21 cellular contexts compared by ENCODE assay signal in genomic region chr11:14687943-14688627, GRCh38. TPM values are rescaled to one million over a fixed set of nuclear protein-coding genes. Genes with fewer than 3 reads are reported as not detected.
DNase-seq lines count a peak whose midpoint lies in the region; ATAC-seq and TF ChIP-seq lines count a peak whose summit lies in the region.
"Had no signal": no experiment of that assay in that cellular context is flagged by ENCODE, and none has a peak within 500 bp of the region (broad histone marks: within the 10 kb centered on the region; RNA-seq: fewer than 3 reads in every experiment).

No MANE protein-coding gene starts in this region.

- H3K27me3 Mint-ChIP-seq in activated CD4-positive, alpha-beta T cell treated with anti-CD3 and anti-CD28 coated beads for 36 hours: no peaks in the 10 kb centered on the region
- no peaks in the 10 kb centered on the region for H3K27me3 Mint-ChIP-seq in activated CD4-positive, alpha-beta T cell treated with anti-CD3 and anti-CD28 coated beads, Interleukin-2, amount 10 ng/mL, durations not matched to agents 7 days and 5 days
- H3K27me3 Mint-ChIP-seq: dendritic cell treated with granulocyte-macrophage colony-stimulating factor and Interleukin-4, amounts not matched to agents 40 ng/mL and 50 ng/mL, for 4 days had no signal

- intact Hi-C loops in activated CD4-positive, alpha-beta T cell treated with anti-CD3 and anti-CD28 coated beads for 36 hours (cut with DNase I, micrococcal nuclease): no loop called here
- intact Hi-C loops in left lung (cut with DNase I): no loop called here

- H3K4me2 ChIP-seq in OCI-LY1 (ENCODE audit: low read length): no peak overlapping the region

- H3K36me3 Mint-ChIP-seq in activated CD4-positive, alpha-beta T cell treated with anti-CD3 and anti-CD28 coated beads for 36 hours (ENCODE audit: low read depth): peaks cover 31% of the 10 kb centered on the region
- peaks cover 65% of the 10 kb centered on the region for H3K36me3 Mint-ChIP-seq in activated CD4-positive, alpha-beta T cell treated with anti-CD3 and anti-CD28 coated beads, Interleukin-2, amount 10 ng/mL, durations not matched to agents 7 days and 5 days (ENCODE audit: low read depth)

- H3K9me3 Mint-ChIP-seq in activated CD4-positive, alpha-beta T cell treated with anti-CD3 and anti-CD28 coated beads for 36 hours (ENCODE audit: low read depth): peaks cover 17% of the 10 kb centered on the region
- peaks cover 25% of the 10 kb centered on the region for H3K9me3 Mint-ChIP-seq in activated CD4-positive, alpha-beta T cell treated with anti-CD3 and anti-CD28 coated beads, Interleukin-2, amount 10 ng/mL, durations not matched to agents 7 days and 5 days

- no peaks in the 10 kb centered on the region for H3K79me2 ChIP-seq in OCI-LY1 (ENCODE audit: insufficient read depth, low read length)

- H3K4me1 Mint-ChIP-seq in activated CD4-positive, alpha-beta T cell treated with anti-CD3 and anti-CD28 coated beads for 36 hours: peaks cover 36% of the 10 kb centered on the region
- H3K4me1 Mint-ChIP-seq in activated CD4-positive, alpha-beta T cell treated with anti-CD3 and anti-CD28 coated beads, Interleukin-2, amount 10 ng/mL, durations not matched to agents 7 days and 5 days: peaks cover 26% of the 10 kb centered on the region

- CTCF ChIA-PET in activated CD4-positive, alpha-beta T cell treated with anti-CD3 and anti-CD28 coated beads for 36 hours (lab: Charles Lee): interaction anchor here (0.9 to 2.1 kb wide), 2 partner anchors 11 to 24 kb away, joined by 3 to 9 read pairs; no protein-coding TSS in a partner anchor
- CTCF ChIA-PET in activated CD4-positive, alpha-beta T cell treated with anti-CD3 and anti-CD28 coated beads, Interleukin-2, amount 10 ng/mL, durations not matched to agents 7 days and 5 days (lab: Charles Lee): interaction anchor here (0.7 kb wide), 1 partner anchor 19 kb away, joined by 3 read pairs; no protein-coding TSS in a partner anchor

- no peaks in the 10 kb centered on the region for H3K36me3 ChIP-seq in OCI-LY1 (ENCODE audit: insufficient read depth, low read length)
- H3K36me3 ChIP-seq in left lung: no peaks in the 10 kb centered on the region
- no peaks in the 10 kb centered on the region for H3K36me3 ChIP-seq in MG63
- H3K36me3 ChIP-seq: brain microvascular endothelial cell, heart right ventricle had no signal

- H3F3A ChIP-seq in OCI-LY1 (ENCODE audit: insufficient read depth, low read length): no peaks in the 10 kb centered on the region

- peak overlapping the region; percentile 8 for H3K27ac Mint-ChIP-seq in activated CD4-positive, alpha-beta T cell treated with anti-CD3 and anti-CD28 coated beads for 36 hours
- H3K27ac Mint-ChIP-seq in activated CD4-positive, alpha-beta T cell treated with anti-CD3 and anti-CD28 coated beads, Interleukin-2, amount 10 ng/mL, durations not matched to agents 7 days and 5 days: no peak overlapping the region
- H3K27ac Mint-ChIP-seq: activated naive CD4-positive, alpha-beta T cell treated with anti-CD3 and anti-CD28 coated beads for 36 hours; dendritic cell treated with granulocyte-macrophage colony-stimulating factor and Interleukin-4, amounts not matched to agents 40 ng/mL and 50 ng/mL, for 4 days had no signal

- H3K4me3 ChIP-seq in OCI-LY1 (ENCODE audit: low read depth, low read length, poor library complexity, severe bottlenecking) (no peak overlapping the region), left lung (no peak overlapping the region), MG63 (no peak overlapping the region)

- peaks cover 7% of the 10 kb centered on the region; the same call in 1 of the 2 replicates for H3K9me3 ChIP-seq in OCI-LY1 (ENCODE audit: low read length)
- H3K9me3 ChIP-seq in left lung: no peaks in the 10 kb centered on the region
- H3K9me3 ChIP-seq in MG63: no peaks in the 10 kb centered on the region

- H3K27ac ChIP-seq in OCI-LY1 (ENCODE audit: low read depth, low read length, poor library complexity, severe bottlenecking): no peak overlapping the region
- no peak overlapping the region for H3K27ac ChIP-seq in left lung
- H3K27ac ChIP-seq: brain microvascular endothelial cell, heart right ventricle had no signal

- no peaks in the 10 kb centered on the region for H3K27me3 ChIP-seq in OCI-LY1 (ENCODE audit: insufficient read depth, low read length)
- no peaks in the 10 kb centered on the region for H3K27me3 ChIP-seq in left lung
- H3K27me3 ChIP-seq in MG63: no peaks in the 10 kb centered on the region
- H3K27me3 ChIP-seq: brain microvascular endothelial cell, heart right ventricle had no signal

- H3K9ac ChIP-seq in OCI-LY1 (ENCODE audit: low read length): no peak overlapping the region

- no peak for DNase-seq in activated CD4-positive, alpha-beta T cell treated with anti-CD3 and anti-CD28 coated beads for 36 hours
- DNase-seq in activated CD4-positive, alpha-beta T cell treated with anti-CD3 and anti-CD28 coated beads, Interleukin-2, amount 10 ng/mL, durations not matched to agents 7 days and 5 days: no peak
- DNase-seq in DMS53 treated with DMSO at 0.1 percent for 48 hours (lab: John Stamatoyannopoulos, UW; ENCODE audit: unreplicated experiment) (peak; percentile 96), left lung (no peak), MG63 (no peak)
- DNase-seq: activated CD4-positive, CD25-positive, alpha-beta regulatory T cell; activated naive CD4-positive, alpha-beta T cell treated with anti-CD3 and anti-CD28 coated beads for 36 hours; brain microvascular endothelial cell; GDM1; heart right ventricle; Kasumi-1; mesendoderm; NCI-H1694; stimulated activated naive CD4-positive, alpha-beta T cell treated with Interleukin-2 at 50 U/mL for 16 hours; T-helper 2 cell had no signal

- no peaks in the 10 kb centered on the region for H3K9me2 ChIP-seq in OCI-LY1 (ENCODE audit: low read depth, low read length)

- H4K20me1 ChIP-seq in OCI-LY1 (ENCODE audit: insufficient read depth, low read length): no peaks in the 10 kb centered on the region

- TF ChIP-seq CTCF in OCI-LY1 (IDR thresholded peaks at IDR 0.05; ENCODE audit: low read length) (no peak), left lung (IDR thresholded peaks at IDR 0.05) (no peak)

- no peak overlapping the region for H3K4me3 Mint-ChIP-seq in activated CD4-positive, alpha-beta T cell treated with anti-CD3 and anti-CD28 coated beads for 36 hours
- H3K4me3 Mint-ChIP-seq in activated CD4-positive, alpha-beta T cell treated with anti-CD3 and anti-CD28 coated beads, Interleukin-2, amount 10 ng/mL, durations not matched to agents 7 days and 5 days: no peak overlapping the region
- H3K4me3 Mint-ChIP-seq: activated naive CD4-positive, alpha-beta T cell treated with anti-CD3 and anti-CD28 coated beads for 36 hours; dendritic cell treated with granulocyte-macrophage colony-stimulating factor and Interleukin-4, amounts not matched to agents 40 ng/mL and 50 ng/mL, for 4 days; neural crest cell had no signal

- POLR2A ChIA-PET in activated CD4-positive, alpha-beta T cell treated with anti-CD3 and anti-CD28 coated beads for 36 hours (lab: Charles Lee): no interaction called here
- POLR2A ChIA-PET in activated CD4-positive, alpha-beta T cell treated with anti-CD3 and anti-CD28 coated beads, Interleukin-2, amount 10 ng/mL, durations not matched to agents 7 days and 5 days (lab: Charles Lee): no interaction called here

- ATAC-seq in activated CD4-positive, alpha-beta T cell treated with anti-CD3 and anti-CD28 coated beads for 36 hours: no peak
- ATAC-seq in left lung (peak; percentile 56), GM21526 (IDR thresholded peaks at IDR 0.05; ENCODE audit: low FRiP score, unreplicated experiment) (no peak), GM19351 (IDR thresholded peaks at IDR 0.05; ENCODE audit: unreplicated experiment) (no peak)
- ATAC-seq: esophagus mucosa had no signal

- H2AFZ ChIP-seq in OCI-LY1 (ENCODE audit: low read length): peak overlapping the region; percentile 61

- peaks cover 4% of the 10 kb centered on the region for H3K4me1 ChIP-seq in OCI-LY1 (ENCODE audit: insufficient read depth, low read length, severe bottlenecking)
- H3K4me1 ChIP-seq in left lung: no peaks in the 10 kb centered on the region

RNA-seq across cellular contexts. Expression of gene PDE3B, which starts 44.5 kb away (rescaled TPM):
- total RNA-seq in activated CD4-positive, alpha-beta T cell treated with anti-CD3 and anti-CD28 coated beads for 36 hours: 10 to 100 TPM; 24.7 to 25.8 TPM
- 100 to 1,000 TPM in 1 of 2 experiments, 10 to 100 TPM in 1; 96.6 to 101 TPM for total RNA-seq in activated CD4-positive, alpha-beta T cell treated with anti-CD3 and anti-CD28 coated beads, Interleukin-2, amount 10 ng/mL, durations not matched to agents 7 days and 5 days
- 10 to 100 TPM; 17.0 to 20.8 TPM for total RNA-seq in left lung
- not detected in 2 replicates for total RNA-seq in MG63 (2014; rRNA removed; shearing (Covaris generic); ENCODE audit: low replicate concordance)

Comparison
In these comparisons a context has a peak if more than half of its experiments do, and no peak if none do; other contexts are left out.
1. RNA of gene PDE3B, which starts 44.5 kb away (total RNA-seq): 96.6 to 101 TPM in activated CD4-positive, alpha-beta T cell treated with anti-CD3 and anti-CD28 coated beads, Interleukin-2, amount 10 ng/mL, durations not matched to agents 7 days and 5 days, 24.7 to 25.8 TPM in activated CD4-positive, alpha-beta T cell treated with anti-CD3 and anti-CD28 coated beads for 36 hours and 17.0 to 20.8 TPM in left lung; not detected in MG63; every median in the first group is over 10 times any median in the second.